26 cellular contexts compared by ENCODE assay signal in the genomic region with DNA sequence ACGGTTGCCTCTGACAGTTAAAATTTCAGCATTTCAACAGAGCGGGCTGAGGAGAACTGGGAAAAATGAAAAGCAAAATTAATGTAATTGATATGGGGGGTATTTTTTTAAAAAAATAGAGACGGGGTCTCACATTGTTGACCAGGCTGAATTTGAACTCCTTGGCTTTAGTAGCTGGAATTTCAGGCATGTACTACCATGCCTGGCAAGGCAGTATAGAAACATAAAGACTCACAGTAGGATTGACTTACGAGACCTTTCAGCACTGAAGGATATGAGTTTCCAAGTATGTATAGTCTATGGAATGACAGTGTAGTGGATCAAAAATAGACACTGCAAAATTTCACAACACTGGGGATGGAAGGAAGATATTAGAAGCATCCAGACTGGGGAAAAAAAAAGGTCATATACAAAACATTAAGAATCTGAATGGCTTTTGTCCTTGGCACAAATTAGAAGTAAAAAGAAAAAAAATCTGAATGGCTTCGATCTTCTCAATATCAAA. TPM values are rescaled to one million over a fixed set of nuclear protein-coding genes. Genes with fewer than 3 reads are reported as not detected.
A peak's percentile ranks its signal among the peaks of the same experiment; 100 is the strongest.
DNase-seq lines count a peak whose midpoint lies in the region; ATAC-seq and TF ChIP-seq lines count a peak whose summit lies in the region.
"Had no signal": no experiment of that assay in that cellular context is flagged by ENCODE, and none has a peak within 500 bp of the region (broad histone marks: within the 10 kb centered on the region; RNA-seq: fewer than 3 reads in every experiment).

No MANE protein-coding gene starts in this region.

- TF ChIP-seq RAD21 in IMR-90 (IDR thresholded peaks at IDR 0.05; ENCODE audit: low read length): no peak

- in situ Hi-C loops in IMR-90 (cut with MboI; ENCODE audit: low sequenced_read_pairs): loop anchor here (10.0 kb wide), 1 partner anchor 521 kb away; no protein-coding TSS in a partner anchor

- H4K91ac ChIP-seq in IMR-90 (ENCODE audit: insufficient read depth, low read depth, low read length): no peak overlapping the region

- H3K4me1 ChIP-seq in CD8-positive, alpha-beta memory T cell (ENCODE audit: insufficient read depth, low read length): peaks cover 39% of the 10 kb centered on the region
- peaks cover 2% of the 10 kb centered on the region; the same call in 1 of the 2 replicates for H3K4me1 ChIP-seq in IMR-90 (ENCODE audit: control insufficient read depth, insufficient read depth, low read length)
- H3K4me1 ChIP-seq in endodermal cell (ENCODE audit: control insufficient read depth, insufficient read depth, low read length): no peaks in the 10 kb centered on the region

- no peak overlapping the region for H2BK5ac ChIP-seq in IMR-90 (ENCODE audit: low read depth, low read length, poor library complexity, severe bottlenecking)

- H3K27ac Mint-ChIP-seq in CD8-positive, alpha-beta memory T cell: peak overlapping the region in 6 of 8 donors; percentile 0 to 82 (median 27)
- no peak overlapping the region for H3K27ac Mint-ChIP-seq in endodermal cell
- peak overlapping the region; percentile 55 for H3K27ac Mint-ChIP-seq in osteocyte (ENCODE audit: unreplicated experiment)
- H3K27ac Mint-ChIP-seq: T-helper 2 cell treated with Interferon-gamma antibody and Interleukin-4, amounts not matched to agents 5 μg/mL and 100 μg/mL, for 36 hours had no signal

- H3K4me3 ChIP-seq in CD8-positive, alpha-beta memory T cell (ENCODE audit: low read length): no peak overlapping the region
- no peak overlapping the region for H3K4me3 ChIP-seq in IMR-90 (ENCODE audit: insufficient read depth, low read depth, low read length)
- no peak overlapping the region for H3K4me3 ChIP-seq in endodermal cell (ENCODE audit: low read length)
- H3K4me3 ChIP-seq: coronary artery, esophagus muscularis mucosa, hepatocyte, thoracic aorta had no signal

- intact Hi-C loops in IMR-90 (cut with micrococcal nuclease): no loop called here

- H3K4ac ChIP-seq in IMR-90 (ENCODE audit: low read depth, low read length): no peak overlapping the region

- no peak overlapping the region for H2AFZ ChIP-seq in IMR-90 (replicated peaks; ENCODE audit: low read length, poor library complexity)
- H2AFZ ChIP-seq: hepatocyte had no signal

- POLR2A ChIA-PET in CD8-positive, alpha-beta memory T cell (lab: Charles Lee): no interaction called here
- POLR2A ChIA-PET in IMR-90 (lab: Charles Lee; ENCODE audit: unreplicated experiment): no interaction called here

- H2BK20ac ChIP-seq in IMR-90 (ENCODE audit: low read depth, low read length): no peak overlapping the region

- H2BK120ac ChIP-seq in IMR-90 (ENCODE audit: low read depth, low read length): no peak overlapping the region

- DNase-seq in CD8-positive, alpha-beta memory T cell: no peak
- DNase-seq in IMR-90 (peak; percentile 31), endodermal cell (peak; percentile 12), osteocyte (ENCODE audit: extremely low spot score, unreplicated experiment) (no peak), SIG-M5 treated with dmso at 0.1 percent for 504 hours (lab: John Stamatoyannopoulos, UW; ENCODE audit: unreplicated experiment) (no peak), NCI-H2029 (lab: John Stamatoyannopoulos, UW) (no peak)
- DNase-seq: activated CD4-positive, alpha-beta T cell treated with anti-CD3 and anti-CD28 coated beads, Interleukin-2, amount 50 U/mL, for 1 hour; activated naive CD4-positive, alpha-beta T cell treated with Interleukin-2 at 50 U/mL for 16 hours; activated T-cell treated with anti-CD3 and anti-CD28 coated beads, Interleukin-2, amount 50 U/mL, for 48 hours; amniotic stem cell; DMS 273 treated with DMSO at 0.1 percent for 48 hours; effector memory CD4-positive, alpha-beta T cell; foreskin melanocyte; Kasumi-1; NCI-H146 had no signal

- H3K4me1 Mint-ChIP-seq in CD8-positive, alpha-beta memory T cell: peaks cover 64 to 83% (median 76%) of the 10 kb centered on the region in 3 donors
- H3K4me1 Mint-ChIP-seq in endodermal cell: peaks cover 21% of the 10 kb centered on the region
- H3K4me1 Mint-ChIP-seq in osteocyte (ENCODE audit: unreplicated experiment): peaks cover 44% of the 10 kb centered on the region

- peaks cover 11 to 49% of the 10 kb centered on the region in 2 experiments for H3K79me1 ChIP-seq in IMR-90 (ENCODE audit: low read depth in 1 of 2, low read length in 2 of 2)

- 100% methylated on average over 1 of the region's 5 CpGs; no CpG with 5 or more reads in 1 of the 2 experiments for WGBS in IMR-90 (ENCODE audit: extremely low coverage in 2 of 2, insufficient read length in 1 of 2), 2 experiments
- WGBS in endodermal cell (ENCODE audit: insufficient coverage in 1 of 2, insufficient read length in 1 of 2), 2 experiments: 83 to 92% methylated on average over 2 to 5 of the region's 5 CpGs

- H3K56ac ChIP-seq in IMR-90 (ENCODE audit: extremely low read depth, insufficient read depth, low read length): no peak overlapping the region

- H3K9ac ChIP-seq in IMR-90 (ENCODE audit: low read depth, low read length) (no peak overlapping the region), endodermal cell (ENCODE audit: extremely low read depth, low read length, poor library complexity, severe bottlenecking) (no peak overlapping the region)

- H4K5ac ChIP-seq in IMR-90 (ENCODE audit: low read depth, low read length): no peak overlapping the region

- TF ChIP-seq CTCF in IMR-90 (conservative IDR thresholded peaks at IDR 0.05; ENCODE audit: low read depth, low read length) (no peak), endodermal cell (conservative IDR thresholded peaks at IDR 0.05) (no peak), osteocyte (IDR thresholded peaks at IDR 0.05) (no peak)

- no peak overlapping the region for H3K27ac ChIP-seq in CD8-positive, alpha-beta memory T cell (ENCODE audit: low read depth, low read length)
- H3K27ac ChIP-seq in IMR-90 (ENCODE audit: insufficient read depth, low read length) (no peak overlapping the region), endodermal cell (ENCODE audit: low read depth, low read length) (peak overlapping the region; percentile 22)
- H3K27ac ChIP-seq: C4-2B, coronary artery, esophagus muscularis mucosa, hepatocyte, HL-60, thoracic aorta, VCaP had no signal

- no peaks in the 10 kb centered on the region for H3K27me3 ChIP-seq in CD8-positive, alpha-beta memory T cell (ENCODE audit: insufficient read depth, low read length, poor library complexity, severe bottlenecking)
- H3K27me3 ChIP-seq in IMR-90 (ENCODE audit: control insufficient read depth, insufficient read depth, low read length) (no peaks in the 10 kb centered on the region), endodermal cell (ENCODE audit: control insufficient read depth, insufficient read depth, low read length, poor library complexity, severe bottlenecking) (no peaks in the 10 kb centered on the region)
- H3K27me3 ChIP-seq: esophagus muscularis mucosa, hepatocyte had no signal

- no peak overlapping the region for H2AK9ac ChIP-seq in IMR-90 (replicated peaks; ENCODE audit: low read depth, low read length, poor library complexity)

- peaks cover 5% of the 10 kb centered on the region; the same call in 1 of the 2 replicates for H3K9me1 ChIP-seq in IMR-90 (ENCODE audit: insufficient read depth, low read length)

- peaks cover 0 to 42% (median 1%) of the 10 kb centered on the region in 3 donors for H3K36me3 Mint-ChIP-seq in CD8-positive, alpha-beta memory T cell
- H3K36me3 Mint-ChIP-seq in endodermal cell (ENCODE audit: low read depth) (peaks cover 28% of the 10 kb centered on the region), osteocyte (ENCODE audit: unreplicated experiment) (peaks cover 13% of the 10 kb centered on the region)

- no peak overlapping the region for H3K18ac ChIP-seq in IMR-90 (ENCODE audit: low read depth, low read length)

- H3K27me3 Mint-ChIP-seq in CD8-positive, alpha-beta memory T cell: no peaks in the 10 kb centered on the region
- H3K27me3 Mint-ChIP-seq in endodermal cell (ENCODE audit: insufficient read depth) (no peaks in the 10 kb centered on the region), osteocyte (ENCODE audit: unreplicated experiment) (no peaks in the 10 kb centered on the region)
- H3K27me3 Mint-ChIP-seq: stimulated activated naive CD8-positive, alpha-beta T cell treated with anti-CD3 and anti-CD28 coated beads, Interleukin-15, Interleukin-2, amounts not matched to agents 100 ng/mL and 50 ng/mL, for 24 hours had no signal

- CTCF ChIA-PET in CD8-positive, alpha-beta memory T cell (lab: Charles Lee): no interaction called here
- CTCF ChIA-PET in IMR-90 (lab: Yijun Ruan, JAX): no interaction called here

- no peaks in the 10 kb centered on the region for H3K9me3 ChIP-seq in CD8-positive, alpha-beta memory T cell (ENCODE audit: low read length)
- H3K9me3 ChIP-seq in IMR-90 (ENCODE audit: control insufficient read depth, insufficient read depth, low read length) (no peaks in the 10 kb centered on the region), endodermal cell (ENCODE audit: control insufficient read depth, low read length) (no peaks in the 10 kb centered on the region)
- H3K9me3 ChIP-seq: esophagus muscularis mucosa, thoracic aorta had no signal

- TF ChIP-seq POLR2A in IMR-90 (IDR thresholded peaks at IDR 0.05; ENCODE audit: low read depth, low read length): no peak

- H2AK5ac ChIP-seq in IMR-90 (ENCODE audit: low read depth, low read length): no peak overlapping the region

- H3K4me3 Mint-ChIP-seq in CD8-positive, alpha-beta memory T cell: no peak overlapping the region
- H3K4me3 Mint-ChIP-seq in endodermal cell (no peak overlapping the region), osteocyte (ENCODE audit: unreplicated experiment) (no peak overlapping the region)
- H3K4me3 Mint-ChIP-seq: stimulated activated naive CD8-positive, alpha-beta T cell treated with anti-CD3 and anti-CD28 coated beads, Interleukin-15, Interleukin-2, amounts not matched to agents 100 ng/mL and 50 ng/mL, for 24 hours; T-helper 2 cell treated with Interferon-gamma antibody and Interleukin-4, amounts not matched to agents 5 μg/mL and 100 μg/mL, for 36 hours had no signal

- no peak overlapping the region for H3K4me2 ChIP-seq in IMR-90 (ENCODE audit: low read depth, low read length)
- H3K4me2 ChIP-seq: hepatocyte had no signal

- dilution Hi-C loops in IMR-90 (cut with HindIII; ENCODE audit: low sequenced_read_pairs, unreplicated experiment): no loop called here

- H3K23ac ChIP-seq in IMR-90 (ENCODE audit: low read depth, low read length): no peak overlapping the region

- H4K20me1 ChIP-seq in IMR-90 (ENCODE audit: insufficient read depth, low read length): peaks cover 33% of the 10 kb centered on the region; the same call in 1 of the 2 replicates

- no peak overlapping the region for H2BK15ac ChIP-seq in IMR-90 (ENCODE audit: low read depth, low read length)

- no peak overlapping the region for H3K14ac ChIP-seq in IMR-90 (replicated peaks; ENCODE audit: low read depth, low read length)

- no TSS peak for BruUV-seq in IMR-90 (replicated peaks; lab: Mats Ljungman, UMichigan)

- no peaks in the 10 kb centered on the region for H3K9me3 Mint-ChIP-seq in CD8-positive, alpha-beta memory T cell
- H3K9me3 Mint-ChIP-seq in endodermal cell: no peaks in the 10 kb centered on the region
- no peaks in the 10 kb centered on the region for H3K9me3 Mint-ChIP-seq in osteocyte (ENCODE audit: unreplicated experiment)
- H3K9me3 Mint-ChIP-seq: stimulated activated naive CD8-positive, alpha-beta T cell treated with anti-CD3 and anti-CD28 coated beads, Interleukin-15, Interleukin-2, amounts not matched to agents 100 ng/mL and 50 ng/mL, for 24 hours; T-helper 2 cell treated with Interferon-gamma antibody and Interleukin-4, amounts not matched to agents 5 μg/mL and 100 μg/mL, for 36 hours had no signal

- no peak; the same call in 1 of the 2 replicates for ATAC-seq in IMR-90 (ENCODE audit: low read depth)
- no peak for ATAC-seq in GM18519 (IDR thresholded peaks at IDR 0.05; ENCODE audit: low FRiP score, unreplicated experiment)
- ATAC-seq in GM21515 (IDR thresholded peaks at IDR 0.05; ENCODE audit: unreplicated experiment): no peak

- H4K8ac ChIP-seq in IMR-90 (ENCODE audit: low read depth in 2 of 2, low read length in 2 of 2): no peak overlapping the region

- H3K36me3 ChIP-seq in CD8-positive, alpha-beta memory T cell (ENCODE audit: insufficient read depth, low read length): no peaks in the 10 kb centered on the region
- H3K36me3 ChIP-seq in IMR-90 (ENCODE audit: control insufficient read depth, insufficient read depth, low read length): peaks cover 2% of the 10 kb centered on the region; the same call in 1 of the 2 replicates
- H3K36me3 ChIP-seq in endodermal cell (ENCODE audit: control insufficient read depth, insufficient read depth, low read length): peaks cover 50% of the 10 kb centered on the region
- H3K36me3 ChIP-seq: thoracic aorta had no signal

RNA-seq across cellular contexts. Expression of a gene that starts 6.8 kb away (rescaled TPM):
- 10 to 100 TPM; 54.5 to 61.5 TPM for total RNA-seq in CD8-positive, alpha-beta memory T cell
- polyA plus RNA-seq in CD8-positive, alpha-beta memory T cell: 59.5 TPM
- 18.6 and 30.6 TPM in 2 replicates for total RNA-seq in IMR-90 (2012; rRNA removed)
- polyA plus RNA-seq in IMR-90 (2012; rRNA removed): 6.2 and 6.9 TPM in 2 replicates
- polyA plus RNA-seq in IMR-90 (2012; cell fraction: cytosol; rRNA removed): 1.2 and 3.6 TPM in 2 replicates
- 3.2 and 4.9 TPM in 2 replicates for polyA plus RNA-seq in IMR-90 (2012; cell fraction: nucleus; rRNA removed; ENCODE audit: low replicate concordance)
- 100 to 1,000 TPM; 152 to 154 TPM for total RNA-seq in endodermal cell
- polyA plus RNA-seq in endodermal cell (2013, experiment 1 of 2): 29.1 TPM
- polyA plus RNA-seq in endodermal cell (2013, experiment 2 of 2): 41.9 TPM
- total RNA-seq in osteocyte: 39.7 and 45.6 TPM in 2 replicates

Comparison
In these comparisons a context has a peak if more than half of its experiments do, and no peak if none do; other contexts are left out.
1. DNase-seq: peak in IMR-90 (single experiment) and endodermal cell (single experiment); none in CD8-positive, alpha-beta memory T cell (0 of 5), osteocyte (single experiment), SIG-M5 treated with dmso at 0.1 percent for 504 hours (single experiment) and NCI-H2029 (single experiment).